23 cellular contexts compared by ENCODE assay signal in the genomic region with DNA sequence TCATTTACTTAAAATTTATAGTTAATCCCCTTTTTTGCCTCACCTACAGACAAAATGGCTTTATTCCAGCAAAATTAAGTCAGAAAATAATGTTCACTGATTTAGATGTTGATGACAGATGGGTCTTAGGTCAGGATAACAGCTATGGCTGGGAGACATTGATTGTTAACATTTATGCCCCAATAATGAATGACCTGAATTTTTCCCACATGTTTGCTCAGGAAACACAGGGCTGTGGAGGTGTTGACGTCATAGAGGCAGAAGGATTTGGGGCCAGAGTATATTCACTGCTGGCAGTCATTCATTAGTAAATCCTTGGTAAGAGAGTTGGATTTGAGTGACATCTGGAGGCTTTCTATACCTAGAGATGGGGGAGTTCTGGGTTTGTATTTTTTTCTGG.
"Had no signal": no experiment of that assay in that cellular context is flagged by ENCODE, and none has a peak within 500 bp of the region (broad histone marks: within the 10 kb centered on the region; RNA-seq: fewer than 3 reads in every experiment).

No MANE protein-coding gene starts in this region.

- H3K4me1 ChIP-seq: body of pancreas, colonic mucosa, neural progenitor cell had no signal

- H3K4me1 Mint-ChIP-seq: naive B cell had no signal

- H3K9ac ChIP-seq: neural progenitor cell had no signal

- H2AFZ ChIP-seq: neural progenitor cell had no signal

- H3K4me3 ChIP-seq: body of pancreas, colonic mucosa, gastroesophageal sphincter, heart right ventricle, mucosa of descending colon, neural progenitor cell, ovary, thyroid gland had no signal

- H3K27ac Mint-ChIP-seq: activated CD4-positive, alpha-beta T cell treated with anti-CD3 and anti-CD28 coated beads, Interleukin-2, amount 10 ng/mL, durations not matched to agents 24 days and 14 days; activated CD8-positive, alpha-beta T cell treated with anti-CD3 and anti-CD28 coated beads for 36 hours; activated naive CD4-positive, alpha-beta T cell treated with anti-CD3 and anti-CD28 coated beads for 36 hours; activated T-helper 17 cell treated with anti-CD3 and anti-CD28 coated beads, Interleukin-2, amount 50 U/mL, for 72 hours; immature natural killer cell; naive B cell; neural progenitor cell; T-helper 1 cell treated with Interleukin-12 subunit alpha and Interleukin-12 subunit beta and Interleukin-4 antibody, amounts not matched to agents 30 μg/mL and 1 μg/mL, for 36 hours had no signal

- H3K36me3 ChIP-seq: colonic mucosa, gastroesophageal sphincter, heart right ventricle, neural progenitor cell, ovary, thyroid gland had no signal

- H3K4me3 Mint-ChIP-seq: activated CD4-positive, alpha-beta T cell treated with anti-CD3 and anti-CD28 coated beads, Interleukin-2, amount 10 ng/mL, durations not matched to agents 24 days and 14 days; activated CD8-positive, alpha-beta T cell treated with anti-CD3 and anti-CD28 coated beads for 36 hours; activated naive CD4-positive, alpha-beta T cell treated with anti-CD3 and anti-CD28 coated beads for 36 hours; activated T-helper 17 cell treated with anti-CD3 and anti-CD28 coated beads, Interleukin-2, amount 50 U/mL, for 72 hours; immature natural killer cell; naive B cell; neural progenitor cell; T-helper 1 cell treated with Interleukin-12 subunit alpha and Interleukin-12 subunit beta and Interleukin-4 antibody, amounts not matched to agents 30 μg/mL and 1 μg/mL, for 36 hours had no signal

- H3K9me3 ChIP-seq: body of pancreas, colonic mucosa, gastroesophageal sphincter, heart right ventricle, mucosa of descending colon, ovary, thyroid gland had no signal

- H3K4me2 ChIP-seq: neural progenitor cell had no signal

- H3K36me3 Mint-ChIP-seq: immature natural killer cell, naive B cell, neural progenitor cell had no signal

- H3K27me3 Mint-ChIP-seq: activated CD4-positive, alpha-beta T cell treated with anti-CD3 and anti-CD28 coated beads, Interleukin-2, amount 10 ng/mL, durations not matched to agents 24 days and 14 days; naive B cell had no signal

- ATAC-seq: activated CD8-positive, alpha-beta T cell treated with anti-CD3 and anti-CD28 coated beads for 36 hours; activated T-helper 17 cell treated with anti-CD3 and anti-CD28 coated beads, Interleukin-2, amount 50 U/mL, for 72 hours; body of pancreas; gastroesophageal sphincter; heart right ventricle; mucosa of descending colon had no signal

- H3K27me3 ChIP-seq: body of pancreas, colonic mucosa, gastroesophageal sphincter, heart right ventricle, neural progenitor cell, ovary, thyroid gland had no signal

- H3K27ac ChIP-seq: body of pancreas, colonic mucosa, gastroesophageal sphincter, heart right ventricle, neural progenitor cell, ovary, thyroid gland had no signal

- DNase-seq: activated CD4-positive, alpha-beta T cell treated with anti-CD3 and anti-CD28 coated beads, Interleukin-2, amount 10 ng/mL, durations not matched to agents 24 days and 14 days; activated CD8-positive, alpha-beta T cell treated with anti-CD3 and anti-CD28 coated beads for 36 hours; activated naive CD4-positive, alpha-beta T cell treated with anti-CD3 and anti-CD28 coated beads for 36 hours; activated T-cell treated with anti-CD3 and anti-CD28 coated beads, Interleukin-2, amount 50 U/mL, for 1 hour; body of pancreas; caudate nucleus; colonic mucosa; erythroblast; heart right ventricle; immature natural killer cell; mesenchymal stem cell; mucosa of descending colon; naive B cell; ovary; stimulated activated CD4-positive, alpha-beta T cell treated with anti-CD3 and anti-CD28 coated beads, Interleukin-12 subunit alpha, Interleukin-12 subunit beta, amount 100 ng/mL, for 4 hours; stimulated activated CD4-positive, alpha-beta T cell treated with anti-CD3 and anti-CD28 coated beads, Interleukin-1b, Interleukin-23, amount 100 ng/mL, for 48 hours; stimulated activated CD8-positive, alpha-beta memory T cell treated with anti-CD3 and anti-CD28 coated beads, Interleukin-4, amount 100 ng/mL, for 48 hours; stimulated activated naive CD4-positive, alpha-beta T cell; thyroid gland had no signal

- H3K9me3 Mint-ChIP-seq: activated CD4-positive, alpha-beta T cell treated with anti-CD3 and anti-CD28 coated beads, Interleukin-2, amount 10 ng/mL, durations not matched to agents 24 days and 14 days; activated CD8-positive, alpha-beta T cell treated with anti-CD3 and anti-CD28 coated beads for 36 hours; activated T-helper 17 cell treated with anti-CD3 and anti-CD28 coated beads, Interleukin-2, amount 50 U/mL, for 72 hours; immature natural killer cell; T-helper 1 cell treated with Interleukin-12 subunit alpha and Interleukin-12 subunit beta and Interleukin-4 antibody, amounts not matched to agents 30 μg/mL and 1 μg/mL, for 36 hours had no signal
